1 cellular context compared by ENCODE assay signal in the genomic region with DNA sequence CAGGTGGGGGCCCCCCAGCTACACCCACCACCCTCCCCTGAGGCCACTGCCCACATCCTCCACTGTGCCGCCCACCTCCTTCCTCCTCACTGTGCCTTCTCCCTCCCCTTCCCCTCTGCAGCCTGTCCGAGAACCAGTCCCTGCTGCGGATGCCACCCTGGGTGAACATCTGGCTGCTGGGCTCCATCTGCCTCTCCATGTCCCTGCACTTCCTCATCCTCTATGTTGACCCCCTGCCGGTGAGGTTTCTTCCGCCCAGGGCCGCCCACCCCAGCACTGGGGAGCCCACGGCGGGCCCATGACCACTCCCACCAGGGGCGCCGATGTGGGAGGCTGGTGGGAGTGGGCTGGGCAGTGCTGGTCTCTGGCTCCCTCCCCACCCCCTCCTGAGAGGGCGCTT.
TF ChIP-seq lines count a peak whose summit lies in the region.

No MANE protein-coding gene starts in this region.

TF ChIP-seq in GM12878, 131 proteins besides CTCF, POLR2A, EP300 and RAD21:
- TF ChIP-seq JUND (IDR thresholded peaks at IDR 0.05; ENCODE audit: low read depth, low read length), result no peak
- no peak for TF ChIP-seq DPF2 (IDR thresholded peaks at IDR 0.05)
- TF ChIP-seq, protein P1, sequence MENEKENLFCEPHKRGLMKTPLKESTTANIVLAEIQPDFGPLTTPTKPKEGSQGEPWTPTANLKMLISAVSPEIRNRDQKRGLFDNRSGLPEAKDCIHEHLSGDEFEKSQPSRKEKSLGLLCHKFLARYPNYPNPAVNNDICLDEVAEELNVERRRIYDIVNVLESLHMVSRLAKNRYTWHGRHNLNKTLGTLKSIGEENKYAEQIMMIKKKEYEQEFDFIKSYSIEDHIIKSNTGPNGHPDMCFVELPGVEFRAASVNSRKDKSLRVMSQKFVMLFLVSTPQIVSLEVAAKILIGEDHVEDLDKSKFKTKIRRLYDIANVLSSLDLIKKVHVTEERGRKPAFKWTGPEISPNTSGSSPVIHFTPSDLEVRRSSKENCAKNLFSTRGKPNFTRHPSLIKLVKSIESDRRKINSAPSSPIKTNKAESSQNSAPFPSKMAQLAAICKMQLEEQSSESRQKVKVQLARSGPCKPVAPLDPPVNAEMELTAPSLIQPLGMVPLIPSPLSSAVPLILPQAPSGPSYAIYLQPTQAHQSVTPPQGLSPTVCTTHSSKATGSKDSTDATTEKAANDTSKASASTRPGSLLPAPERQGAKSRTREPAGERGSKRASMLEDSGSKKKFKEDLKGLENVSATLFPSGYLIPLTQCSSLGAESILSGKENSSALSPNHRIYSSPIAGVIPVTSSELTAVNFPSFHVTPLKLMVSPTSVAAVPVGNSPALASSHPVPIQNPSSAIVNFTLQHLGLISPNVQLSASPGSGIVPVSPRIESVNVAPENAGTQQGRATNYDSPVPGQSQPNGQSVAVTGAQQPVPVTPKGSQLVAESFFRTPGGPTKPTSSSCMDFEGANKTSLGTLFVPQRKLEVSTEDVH (IDR thresholded peaks at IDR 0.05; ENCODE audit: low read depth, partially characterized antibody), result no peak
- TF ChIP-seq ETV6 (conservative IDR thresholded peaks at IDR 0.05 in 1 of 2, IDR thresholded peaks at IDR 0.05 in 1 of 2; ENCODE audit: borderline replicate concordance in 1 of 2, low read depth in 1 of 2), result no peak
- no peak for TF ChIP-seq HDGF (IDR thresholded peaks at IDR 0.05)
- TF ChIP-seq RB1 (IDR thresholded peaks at IDR 0.05; ENCODE audit: borderline replicate concordance), result no peak
- no peak for TF ChIP-seq MXI1 (IDR thresholded peaks at IDR 0.05; ENCODE audit: low read depth, low read length)
- no peak for TF ChIP-seq RBBP5 (conservative IDR thresholded peaks at IDR 0.05)
- no peak; the same call in 1 of the 2 replicates for TF ChIP-seq POLR2AphosphoS5 (IDR thresholded peaks at IDR 0.05; ENCODE audit: low read length)
- TF ChIP-seq FOS (IDR thresholded peaks at IDR 0.05; ENCODE audit: borderline replicate concordance, extremely low read depth, insufficient read length), result no peak
- TF ChIP-seq MEF2B (IDR thresholded peaks at IDR 0.05; ENCODE audit: partially characterized antibody, poor library complexity, severe bottlenecking), result no peak
